In genomic region chr2:195595825-195596224, GRCh38 we compare ENCODE assay signal across 1 cellular context.
TF ChIP-seq lines count a peak whose summit lies in the region.

No MANE protein-coding gene starts in this region.

TF ChIP-seq in K562, 482 proteins besides CTCF, POLR2A, EP300 and RAD21 (continued from another document):
- no peak for TF ChIP-seq E2F8 (IDR thresholded peaks at IDR 0.05; ENCODE audit: low read depth, partially characterized antibody)
- TF ChIP-seq ZNF347 (CRISPR knock-in tag; IDR thresholded peaks at IDR 0.05; ENCODE audit: low read depth) = no peak
- no peak for TF ChIP-seq ZNF280B (CRISPR knock-in tag; IDR thresholded peaks at IDR 0.05)
- no peak for TF ChIP-seq ZSCAN32 (CRISPR knock-in tag; IDR thresholded peaks at IDR 0.05)
- TF ChIP-seq ZBTB33 (CRISPR knock-in tag; IDR thresholded peaks at IDR 0.05) = no peak
- TF ChIP-seq SUPT5H (IDR thresholded peaks at IDR 0.05) = no peak
- TF ChIP-seq NR1H2 (CRISPR knock-in tag; IDR thresholded peaks at IDR 0.05) = no peak
- peak; percentile 61 for TF ChIP-seq ATF7 (IDR thresholded peaks at IDR 0.05)
- TF ChIP-seq SETDB1 (IDR thresholded peaks at IDR 0.05; ENCODE audit: low read length) = no peak
- TF ChIP-seq E2F4 (CRISPR knock-in tag; IDR thresholded peaks at IDR 0.05; ENCODE audit: low read depth) = no peak
- no peak for TF ChIP-seq YBX1 (IDR thresholded peaks at IDR 0.05)
- no peak for TF ChIP-seq SRSF9 (IDR thresholded peaks at IDR 0.05; ENCODE audit: borderline replicate concordance, low read depth, low read length)
TF ChIP-seq in K562: peak in this region for 97.
